Comparison of ENCODE assay signal across 8 cellular contexts in the genomic region with DNA sequence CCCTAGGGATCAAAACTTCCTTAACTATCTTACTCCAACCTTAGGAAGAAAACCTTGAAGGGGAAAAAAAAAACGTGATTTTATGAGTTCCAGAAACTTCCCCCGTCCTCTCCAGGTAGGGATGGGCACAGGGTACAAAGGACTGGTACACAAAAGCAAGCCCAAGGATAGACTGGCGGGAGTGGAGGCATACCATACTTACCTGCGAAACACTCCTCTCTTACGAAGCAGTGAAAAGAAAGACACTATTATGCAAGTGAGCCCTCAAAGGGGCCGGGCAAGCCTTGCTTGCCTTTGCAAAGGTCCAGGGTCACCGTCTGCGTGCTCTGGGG. TPM values are rescaled to one million over a fixed set of nuclear protein-coding genes. Genes with fewer than 3 reads are reported as not detected.
DNase-seq lines count a peak whose midpoint lies in the region; ATAC-seq, FAIRE-seq and TF ChIP-seq lines count a peak whose summit lies in the region.

No MANE protein-coding gene starts in this region.

- DNase-seq in H9 (no peak), activated B cell treated with CpG ODN at 0.5 μM for 24 hours (no peak), left ventricle myocardium superior (no peak), gastrocnemius medialis (no peak), RCC 7860 (ENCODE audit: low spot score) (no peak), NOMO-1 treated with dmso at 0.1 percent for 144 hours (lab: John Stamatoyannopoulos, UW; ENCODE audit: unreplicated experiment) (no peak), NCI-H2029 (lab: John Stamatoyannopoulos, UW) (no peak)

- H3K9ac ChIP-seq in H9 (ENCODE audit: extremely low read depth, insufficient read length, low read length), result peak overlapping the region; percentile 70

- no peak overlapping the region for H2BK15ac ChIP-seq in H9 (ENCODE audit: low read depth, low read length)

- CTCF ChIA-PET in activated B cell treated with CpG ODN at 0.5 μM for 24 hours (lab: Charles Lee), result interaction anchor here (2.5 to 3.4 kb wide), 2 partner anchors 21 to 123 kb away, joined by 16 to 22 read pairs; no protein-coding TSS in a partner anchor

- H3K27me3 ChIP-seq in H9 (ENCODE audit: insufficient read depth, low read length) (no peaks in the 10 kb centered on the region), gastrocnemius medialis (no peaks in the 10 kb centered on the region)

- no peak overlapping the region for H2AK5ac ChIP-seq in H9 (ENCODE audit: insufficient read length, low read length)

- no peak overlapping the region for H4K8ac ChIP-seq in H9 (replicated peaks; ENCODE audit: insufficient read length, low read depth, low read length)

- H3K27ac ChIP-seq in H9 (ENCODE audit: insufficient read length, low read depth, low read length) (no peak overlapping the region), gastrocnemius medialis (peak overlapping the region; percentile 36 to 73 (median 62))

- peaks cover 10 to 33% (median 22%) of the 10 kb centered on the region in 3 experiments for H3K36me3 Mint-ChIP-seq in H9 (ENCODE audit: insufficient read depth in 1 of 3, low read depth in 3 of 3)
- H3K36me3 Mint-ChIP-seq in activated B cell treated with CpG ODN at 0.5 μM for 24 hours (ENCODE audit: low read depth), result no peaks in the 10 kb centered on the region

- H3K4me1 ChIP-seq in H9 (ENCODE audit: insufficient read depth, low read length), result no peaks in the 10 kb centered on the region; the same call in 1 of the 2 replicates
- H3K4me1 ChIP-seq in gastrocnemius medialis, result no peaks in the 10 kb centered on the region

- no peaks in the 10 kb centered on the region for H4K20me1 ChIP-seq in H9 (ENCODE audit: control insufficient read depth, insufficient read depth, insufficient read length)

- peak overlapping the region; percentile 58 to 69 (median 61) for H3K4me3 ChIP-seq in gastrocnemius medialis

- H3K36me3 ChIP-seq in gastrocnemius medialis, result peaks cover 0 to 5% of the 10 kb centered on the region in 2 donors

- POLR2A ChIA-PET in activated B cell treated with CpG ODN at 0.5 μM for 24 hours (lab: Charles Lee), result no interaction called here

- no peak for TF ChIP-seq POLR2A in gastrocnemius medialis (IDR thresholded peaks at IDR 0.05)

- H2AFZ ChIP-seq in H9 (ENCODE audit: low read length), result no peak overlapping the region

- H3K79me1 ChIP-seq in H9 (ENCODE audit: insufficient read depth, low read depth, low read length, poor library complexity, severe bottlenecking), result no peaks in the 10 kb centered on the region

- no peak overlapping the region for H3K23ac ChIP-seq in H9 (ENCODE audit: insufficient read length, low read depth, low read length)

- H3K4me1 Mint-ChIP-seq in H9, result peaks cover 8 to 12% of the 10 kb centered on the region in 2 experiments
- peaks cover 8% of the 10 kb centered on the region for H3K4me1 Mint-ChIP-seq in activated B cell treated with CpG ODN at 0.5 μM for 24 hours

- H2BK5ac ChIP-seq in H9 (ENCODE audit: insufficient read length, low read length), result no peak overlapping the region

- peak overlapping the region; percentile 74 for H3K14ac ChIP-seq in H9 (ENCODE audit: insufficient read depth, low read length)

- no peak overlapping the region for H4K5ac ChIP-seq in H9 (ENCODE audit: insufficient read length, low read depth, low read length)

- no peak for FAIRE-seq in RCC 7860 (lab: Jason Lieb, UNC)

- ATAC-seq in activated B cell treated with CpG ODN at 0.5 μM for 24 hours (ENCODE audit: low read depth) (no peak), left ventricle myocardium superior (peak; percentile 43), gastrocnemius medialis (peak; percentile 16 to 29), GM19324 (IDR thresholded peaks at IDR 0.05; ENCODE audit: low FRiP score, unreplicated experiment) (no peak)

- H3K56ac ChIP-seq in H9 (ENCODE audit: insufficient read length, low read depth, low read length), result no peak overlapping the region

- H3T11ph ChIP-seq in H9 (ENCODE audit: low read length), result no peak overlapping the region

- no peak overlapping the region for H2BK20ac ChIP-seq in H9 (ENCODE audit: low read depth, low read length, poor library complexity, severe bottlenecking)

- intact Hi-C loops in activated B cell treated with CpG ODN at 0.5 μM for 24 hours (cut with micrococcal nuclease) (loop anchor here (1.0 kb wide), 3 partner anchors 10 to 124 kb away; no protein-coding TSS in a partner anchor), left ventricle myocardium superior (cut with micrococcal nuclease) (no loop called here), gastrocnemius medialis (cut with DNase I; ENCODE audit: low total_unique reads) (no loop called here)

- no peaks in the 10 kb centered on the region for H3K79me2 ChIP-seq in H9 (ENCODE audit: insufficient read depth, low read length)

- no peak overlapping the region for H2BK12ac ChIP-seq in H9 (ENCODE audit: insufficient read length, low read depth, low read length)

- H3K27me3 Mint-ChIP-seq in H9 (ENCODE audit: low read depth) (no peaks in the 10 kb centered on the region; the same call in 1 of the 2 replicates), activated B cell treated with CpG ODN at 0.5 μM for 24 hours (peaks cover 9% of the 10 kb centered on the region)

- H3K18ac ChIP-seq in H9 (ENCODE audit: insufficient read length, low read depth, low read length), result peak overlapping the region; percentile 66

- TF ChIP-seq CTCF in H9 (conservative IDR thresholded peaks at IDR 0.05), result no peak
- TF ChIP-seq CTCF in activated B cell treated with CpG ODN at 0.5 μM for 24 hours (IDR thresholded peaks at IDR 0.05), result no peak
- TF ChIP-seq CTCF in gastrocnemius medialis (IDR thresholded peaks at IDR 0.05 in 4 of 5, conservative IDR thresholded peaks at IDR 0.05 in 1 of 5), result no peak

- peaks cover 4 to 53% of the 10 kb centered on the region in 2 experiments; a peak in 4 of 5 replicates for H3K9me3 Mint-ChIP-seq in H9
- no peaks in the 10 kb centered on the region for H3K9me3 Mint-ChIP-seq in activated B cell treated with CpG ODN at 0.5 μM for 24 hours

- no peaks in the 10 kb centered on the region for H3K23me2 ChIP-seq in H9 (ENCODE audit: insufficient read length, low read depth, low read length, poor library complexity, severe bottlenecking)

- in situ Hi-C loops in gastrocnemius medialis (cut with MboI; ENCODE audit: low sequenced_read_pairs in 4 of 4), result no loop called here

- peak overlapping the region; percentile 24 for H2BK120ac ChIP-seq in H9 (ENCODE audit: low read depth, low read length, poor library complexity, severe bottlenecking)

- peak overlapping the region; percentile 51 for H3K4me2 ChIP-seq in H9 (ENCODE audit: insufficient read depth, insufficient read length, low read length)

- H3K9me3 ChIP-seq in H9 (ENCODE audit: control insufficient read depth, low read depth, low read length), result no peaks in the 10 kb centered on the region
- no peaks in the 10 kb centered on the region for H3K9me3 ChIP-seq in gastrocnemius medialis

- WGBS in H9 (ENCODE audit: extremely low coverage, insufficient read length, low lambda C conversion rate), result no CpG with 5 or more reads among the region's 8 CpGs

- no peak overlapping the region for H3K4ac ChIP-seq in H9 (ENCODE audit: low read depth, low read length)

- H3K4me3 Mint-ChIP-seq in H9 (peak overlapping the region; percentile 84 to 96), activated B cell treated with CpG ODN at 0.5 μM for 24 hours (peak overlapping the region; percentile 85)

- H3K27ac Mint-ChIP-seq in H9 (peak overlapping the region in 2 of 3 experiments; percentile 99; a peak in 6 of 7 replicates), activated B cell treated with CpG ODN at 0.5 μM for 24 hours (no peak overlapping the region)

- no peak overlapping the region for H4K91ac ChIP-seq in H9 (ENCODE audit: insufficient read length, low read depth, low read length)

RNA-seq across cellular contexts. Expression of gene TSPAN6, which starts 0.7 kb away (rescaled TPM):
- total RNA-seq in H9 (2021) (61.3 and 62.8 TPM in 2 replicates), activated B cell treated with CpG ODN at 0.5 μM for 24 hours (0.07 and 0.12 TPM in 2 replicates), left ventricle myocardium superior (4.8 TPM), gastrocnemius medialis (1 to 10 TPM; 2.5 to 5.9 (median 3.1) TPM)

RNA-seq across cellular contexts. Expression of gene SRPX2, which starts 8.0 kb away (rescaled TPM):
- not detected in 2 replicates for total RNA-seq in H9 (2021)
- not detected in 2 replicates for total RNA-seq in activated B cell treated with CpG ODN at 0.5 μM for 24 hours
- total RNA-seq in left ventricle myocardium superior, result 9.5 TPM
- 10 to 100 TPM in 3 of 4 donors, 1 to 10 TPM in 1; 2.4 to 16.6 (median 15.2) TPM for total RNA-seq in gastrocnemius medialis

RNA-seq across cellular contexts. Expression of gene TNMD, which starts 51.2 kb away (rescaled TPM):
- total RNA-seq in H9 (2021), result 1.3 and 1.7 TPM in 2 replicates
- not detected in 2 replicates for total RNA-seq in activated B cell treated with CpG ODN at 0.5 μM for 24 hours
- not detected for total RNA-seq in left ventricle myocardium superior
- total RNA-seq in gastrocnemius medialis, result 1 to 10 TPM in 1 of 4 donors, under 1 TPM in 1, not detected in 2; 0.49 to 1.4 TPM

Comparison
In these comparisons a context has a peak if more than half of its experiments do, and no peak if none do; other contexts are left out.
1. ATAC-seq: peak in left ventricle myocardium superior (single experiment) and gastrocnemius medialis (2 of 2); none in activated B cell treated with CpG ODN at 0.5 μM for 24 hours (single experiment) and GM19324 (single experiment).